In the genomic region with DNA sequence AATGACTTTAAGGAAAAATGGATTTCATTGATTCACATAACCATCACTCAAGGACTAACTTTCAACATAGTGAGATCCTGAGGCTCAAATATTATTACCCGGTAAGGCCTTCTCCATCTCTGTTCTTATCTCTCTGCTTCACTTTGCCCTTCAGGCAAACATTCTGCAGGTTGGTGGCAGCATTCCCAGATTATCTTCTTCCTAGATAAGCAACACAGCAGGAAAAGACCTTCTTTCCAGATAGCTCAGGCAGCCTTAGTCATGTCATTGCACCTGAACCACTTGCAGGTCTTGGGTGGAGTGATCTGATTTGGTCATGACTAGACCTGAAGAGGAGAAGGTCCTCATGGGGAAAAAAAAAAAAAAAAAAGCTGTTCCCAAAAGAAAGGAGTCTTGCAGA, we compare ENCODE assay signal across 13 cellular contexts.
"Had no signal": no experiment of that assay in that cellular context is flagged by ENCODE, and none has a peak within 500 bp of the region (broad histone marks: within the 10 kb centered on the region; RNA-seq: fewer than 3 reads in every experiment).

No MANE protein-coding gene starts in this region.

- H3K27me3 Mint-ChIP-seq: activated naive CD8-positive, alpha-beta T cell; stimulated activated memory B cell treated with anti-CD40 and anti-IgM and Interleukin-4, amounts not matched to agents 10 μg/mL and 1 μg/mL and 100 μg/mL, for 72 hours had no signal

- H3K9me3 ChIP-seq: gastroesophageal sphincter, heart right ventricle, testis had no signal

- H3K4me3 ChIP-seq: gastroesophageal sphincter, heart right ventricle, testis had no signal

- H3K27ac Mint-ChIP-seq: activated naive CD8-positive, alpha-beta T cell; stimulated activated memory B cell treated with anti-CD40 and anti-IgM and Interleukin-4, amounts not matched to agents 10 μg/mL and 1 μg/mL and 100 μg/mL, for 72 hours had no signal

- DNase-seq: activated CD4-positive, alpha-beta T cell treated with anti-CD3 and anti-CD28 coated beads, Interleukin-2, amount 50 U/mL, for 1 hour; activated CD4-positive, CD25-positive, alpha-beta regulatory T cell treated with anti-CD3 and anti-CD28 coated beads, Interleukin-2, amount 50 U/mL, for 72 hours; activated gamma-delta T cell; amniotic stem cell; effector CD4-positive, alpha-beta T cell; heart right ventricle; stimulated activated CD4-positive, alpha-beta T cell treated with anti-CD3 and anti-CD28 coated beads, Interleukin-4, amount 100 ng/mL, for 4 hours; testis had no signal

- H3K27me3 ChIP-seq: gastroesophageal sphincter, heart right ventricle, testis had no signal

- H3K36me3 Mint-ChIP-seq: activated naive CD8-positive, alpha-beta T cell; stimulated activated memory B cell treated with anti-CD40 and anti-IgM and Interleukin-4, amounts not matched to agents 10 μg/mL and 1 μg/mL and 100 μg/mL, for 72 hours had no signal

- H3K9me3 Mint-ChIP-seq: stimulated activated memory B cell treated with anti-CD40 and anti-IgM and Interleukin-4, amounts not matched to agents 10 μg/mL and 1 μg/mL and 100 μg/mL, for 72 hours had no signal

- H3K4me3 Mint-ChIP-seq: activated naive CD8-positive, alpha-beta T cell; stimulated activated memory B cell treated with anti-CD40 and anti-IgM and Interleukin-4, amounts not matched to agents 10 μg/mL and 1 μg/mL and 100 μg/mL, for 72 hours had no signal

- H3K27ac ChIP-seq: gastroesophageal sphincter, heart right ventricle, testis had no signal

- ATAC-seq: esophagus mucosa; gastroesophageal sphincter; heart right ventricle; sciatic nerve; stimulated activated memory B cell treated with anti-CD40 and anti-IgM and Interleukin-4, amounts not matched to agents 10 μg/mL and 1 μg/mL and 100 μg/mL, for 72 hours had no signal

- H3K36me3 ChIP-seq: gastroesophageal sphincter, heart right ventricle had no signal
